Comparison of ENCODE assay signal across 8 cellular contexts in the genomic region with DNA sequence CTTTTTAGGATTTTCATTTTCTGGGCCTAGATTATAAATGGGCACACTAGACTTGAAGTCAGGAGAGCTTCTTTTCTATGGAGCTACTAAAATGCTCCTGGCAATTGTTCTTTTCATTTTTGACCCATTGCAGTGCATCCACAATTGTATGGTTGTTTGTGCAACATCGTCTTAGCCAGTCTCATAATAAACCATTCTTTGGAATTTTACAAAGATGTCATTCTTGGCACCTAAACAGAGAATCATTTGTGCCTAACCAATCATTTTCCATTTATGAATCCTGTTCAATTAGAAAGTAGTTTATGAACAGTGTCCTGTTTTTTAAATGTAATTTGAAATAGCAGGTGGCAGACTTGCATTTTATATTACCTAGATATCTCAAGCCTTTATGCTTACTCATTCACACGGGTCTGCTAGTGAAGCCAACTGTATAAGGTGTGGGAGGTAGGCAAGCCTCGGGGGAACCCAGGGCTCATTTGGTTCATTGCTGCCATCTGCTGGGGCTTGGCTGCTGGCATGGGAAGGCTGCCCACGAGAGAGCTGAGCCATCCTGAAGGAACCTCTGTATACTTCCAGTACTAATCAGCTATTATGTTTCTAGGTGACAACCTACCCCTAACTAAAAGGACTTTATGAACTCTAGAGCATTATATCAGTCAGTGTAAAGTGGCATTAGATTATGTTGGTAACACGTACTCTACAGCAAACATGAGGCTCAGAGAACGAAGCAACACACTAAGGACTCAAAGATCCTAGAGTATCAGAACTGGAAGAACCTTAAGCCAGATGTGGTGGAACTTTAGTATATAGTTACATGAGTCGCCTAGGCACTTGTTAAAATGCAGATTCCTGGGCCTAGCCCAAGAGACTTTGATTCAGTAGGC. TPM values are rescaled to one million over a fixed set of nuclear protein-coding genes. Genes with fewer than 3 reads are reported as not detected.
DNase-seq lines count a peak whose midpoint lies in the region; ATAC-seq and TF ChIP-seq lines count a peak whose summit lies in the region.

No MANE protein-coding gene starts in this region.

- H3K4me3 ChIP-seq in breast epithelium = no peak overlapping the region

- DNase-seq in DMS114 treated with DMSO at 0.1 percent for 48 hours (lab: John Stamatoyannopoulos, UW; ENCODE audit: unreplicated experiment) (peak; percentile 13), NCI-H1092 treated with DMSO at 0.1 percent for 48 hours (lab: John Stamatoyannopoulos, UW) (peak; percentile 54), UCSD-AML1 (lab: John Stamatoyannopoulos, UW; ENCODE audit: unreplicated experiment) (peak; percentile 67), breast epithelium (ENCODE audit: low spot score in 2 of 2) (peak; percentile 71 to 72)
- peak; percentile 73 for DNase-seq in stimulated activated CD4-positive, alpha-beta T cell treated with anti-CD3 and anti-CD28 coated beads, Interleukin-4, amount 100 ng/mL, for 24 hours
- no peak for DNase-seq in central memory CD4-positive, alpha-beta T cell

- H3K27ac ChIP-seq in breast epithelium (no peak overlapping the region), layer of hippocampus (ENCODE audit: low read depth, low read length) (peak overlapping the region; percentile 31)

- TF ChIP-seq POLR2A in breast epithelium (IDR thresholded peaks at IDR 0.05) = no peak

- H3K27me3 ChIP-seq in breast epithelium (no peaks in the 10 kb centered on the region), layer of hippocampus (ENCODE audit: control insufficient read depth, insufficient read depth, low read length) (no peaks in the 10 kb centered on the region)

- peak; percentile 85 for ATAC-seq in GM21619 (IDR thresholded peaks at IDR 0.05; ENCODE audit: unreplicated experiment)

- peak in 2 of 3 donors; percentile 48 to 71 for TF ChIP-seq CTCF in breast epithelium (IDR thresholded peaks at IDR 0.05)

- H3K9me3 ChIP-seq in breast epithelium = no peaks in the 10 kb centered on the region

- no peaks in the 10 kb centered on the region for H3K4me1 ChIP-seq in breast epithelium

- no peaks in the 10 kb centered on the region for H3K36me3 ChIP-seq in breast epithelium

- intact Hi-C loops in breast epithelium (cut with DNase I; ENCODE audit: low total_unique reads) = no loop called here

RNA-seq across cellular contexts. Expression of a gene that starts 60.0 kb away (rescaled TPM):
- 1,000 to 10,000 TPM; 3,213 to 3,932 (median 3,461) TPM for total RNA-seq in breast epithelium
